Comparison of ENCODE assay signal across 9 cellular contexts in the genomic region with DNA sequence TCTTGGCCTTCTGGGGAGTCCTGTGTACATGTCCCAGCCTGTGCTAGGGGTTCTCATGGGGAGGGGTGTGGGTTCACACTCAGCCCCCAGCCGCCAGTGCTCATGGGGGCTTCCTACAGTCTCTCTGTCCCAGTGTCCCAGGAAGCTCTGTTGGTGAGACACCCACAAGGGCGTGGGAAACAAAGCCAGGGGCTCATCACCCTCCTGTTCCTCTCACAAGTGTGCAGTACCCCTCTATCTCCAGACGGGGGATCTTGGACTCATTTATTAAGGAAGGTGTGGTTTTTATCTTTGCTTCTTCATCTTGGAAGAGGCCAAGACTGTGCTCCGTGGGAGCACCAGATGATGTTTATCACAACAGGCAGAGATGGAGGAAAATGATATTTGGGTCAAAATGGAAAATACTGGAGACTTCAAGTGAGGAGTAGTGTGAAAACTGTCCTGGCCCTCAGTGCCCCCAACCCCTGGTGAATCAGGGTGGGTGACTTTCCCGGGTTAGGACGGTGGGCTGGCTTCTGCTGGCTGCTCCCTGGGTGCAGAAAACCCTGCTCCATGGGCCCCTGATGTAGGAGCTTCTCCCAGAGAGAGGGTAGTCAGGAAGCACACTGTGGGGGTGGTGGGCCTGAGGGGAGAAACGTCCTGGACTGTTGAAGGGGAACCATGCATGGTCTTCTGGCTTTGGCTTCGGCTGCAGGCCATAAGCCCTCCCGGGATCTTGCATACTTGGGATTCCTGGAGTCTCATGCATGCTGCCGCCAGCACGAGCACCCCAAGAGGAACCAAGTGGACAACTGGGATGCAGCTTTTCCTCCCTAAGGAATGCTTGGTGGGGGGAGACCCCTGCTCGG. TPM values are rescaled to one million over a fixed set of nuclear protein-coding genes. Genes with fewer than 3 reads are reported as not detected.
A peak's percentile ranks its signal among the peaks of the same experiment; 100 is the strongest.
DNase-seq lines count a peak whose midpoint lies in the region; ATAC-seq and TF ChIP-seq lines count a peak whose summit lies in the region.
"Had no signal": no experiment of that assay in that cellular context is flagged by ENCODE, and none has a peak within 500 bp of the region (broad histone marks: within the 10 kb centered on the region; RNA-seq: fewer than 3 reads in every experiment).

No MANE protein-coding gene starts in this region.

- H3K4me2 ChIP-seq in OCI-LY7 (ENCODE audit: low read length): no peak overlapping the region

- no peaks in the 10 kb centered on the region for H3K9me3 ChIP-seq in OCI-LY7 (ENCODE audit: low read length)

- H3K27me3 ChIP-seq in GM06990 (replicated peaks; ENCODE audit: control insufficient read depth, insufficient read depth, low read length): no peaks in the 10 kb centered on the region; the same call in 1 of the 2 replicates

- DNase-seq in A172 (ENCODE audit: low spot score): peak; percentile 71
- no peak for DNase-seq in GM06990 (ENCODE audit: extremely low read depth, insufficient read length)
- peak; percentile 70 for DNase-seq in OCI-LY7 (ENCODE audit: low spot score)
- DNase-seq in germinal center (ENCODE audit: low spot score): peak; percentile 35
- no peak for DNase-seq in effector CD8-positive, alpha-beta T cell (lab: John Stamatoyannopoulos, UW)

- POLR2A ChIA-PET in OCI-LY7 (lab: Charles Lee): no interaction called here

- no peak overlapping the region for H3K4me3 ChIP-seq in GM06990 (replicated peaks; ENCODE audit: low read depth, low read length)
- H3K4me3 ChIP-seq in OCI-LY7 (ENCODE audit: low read depth, low read length, poor library complexity, severe bottlenecking): no peak overlapping the region

- CTCF ChIA-PET in OCI-LY7 (lab: Charles Lee; ENCODE audit: unreplicated experiment): interaction anchor here (0.6 to 1.5 kb wide), 2 partner anchors 9 to 66 kb away, joined by 3 to 5 read pairs; no protein-coding TSS in a partner anchor

- no peaks in the 10 kb centered on the region for H3K79me2 ChIP-seq in OCI-LY7 (ENCODE audit: insufficient read depth, low read depth, low read length)

- no peaks in the 10 kb centered on the region for H3K4me1 ChIP-seq in OCI-LY7 (ENCODE audit: insufficient read depth, low read length, poor library complexity, severe bottlenecking)

- H3K27ac ChIP-seq in OCI-LY7 (ENCODE audit: low read depth, low read length, poor library complexity, severe bottlenecking): no peak overlapping the region
- H3K27ac ChIP-seq: epithelial cell of prostate had no signal

- ATAC-seq in GM19395 (IDR thresholded peaks at IDR 0.05; ENCODE audit: unreplicated experiment): no peak
- no peak for ATAC-seq in GM18907 (IDR thresholded peaks at IDR 0.05; ENCODE audit: unreplicated experiment)
- ATAC-seq in HG03045 (IDR thresholded peaks at IDR 0.05; ENCODE audit: unreplicated experiment): no peak

- H2AFZ ChIP-seq in OCI-LY7 (ENCODE audit: low read length): no peak overlapping the region; the same call in 1 of the 2 replicates

- no TSS peak for BruUV-seq in OCI-LY7 (replicated peaks; lab: Mats Ljungman, UMichigan)

- no peaks in the 10 kb centered on the region for H3K36me3 ChIP-seq in GM06990 (ENCODE audit: control insufficient read depth, insufficient read depth, low read length)
- H3K36me3 ChIP-seq in OCI-LY7 (ENCODE audit: insufficient read depth, low read length): no peaks in the 10 kb centered on the region

- intact Hi-C loops in OCI-LY7 (cut with micrococcal nuclease; ENCODE audit: unreplicated experiment): loop anchor here (1.0 to 10.0 kb wide), 3 partner anchors 51 to 309 kb away; partner anchors contain the start of gene FOXD1

- no peaks in the 10 kb centered on the region for H3K9me2 ChIP-seq in OCI-LY7 (ENCODE audit: insufficient read depth, low read length)

- H4K20me1 ChIP-seq in OCI-LY7 (ENCODE audit: insufficient read depth, low read length): no peaks in the 10 kb centered on the region

- peak; percentile 15 for TF ChIP-seq CTCF in GM06990 (IDR thresholded peaks at IDR 0.05; ENCODE audit: insufficient read depth, low read length, poor library complexity, severe bottlenecking)
- peak; percentile 80 for TF ChIP-seq CTCF in OCI-LY7 (conservative IDR thresholded peaks at IDR 0.05; ENCODE audit: low read length)

RNA-seq across cellular contexts. Expression of gene TMEM171, which starts 15.3 kb away (rescaled TPM):
- total RNA-seq in A172 (2014; rRNA removed; shearing (Covaris generic)): 15.7 and 23.5 TPM in 2 replicates
- not detected in 2 replicates for total RNA-seq in OCI-LY7 (2014; rRNA removed; shearing (Covaris generic))
- not detected in 2 replicates for total RNA-seq in OCI-LY7 (2022)

RNA-seq across cellular contexts. Expression of gene TMEM174, which starts 37.3 kb away (rescaled TPM):
- not detected in 2 replicates for total RNA-seq in A172 (2014; rRNA removed; shearing (Covaris generic))
- not detected in 2 replicates for total RNA-seq in OCI-LY7 (2014; rRNA removed; shearing (Covaris generic))
- total RNA-seq in OCI-LY7 (2022): 0.25 TPM in 1 of 2 replicates, not detected in the other

Comparison
In these comparisons a context has a peak if more than half of its experiments do, and no peak if none do; other contexts are left out.
1. DNase-seq: peak in A172 (single experiment), OCI-LY7 (single experiment) and germinal center (single experiment); none in GM06990 (single experiment) and effector CD8-positive, alpha-beta T cell (single experiment).
2. RNA of gene TMEM171, which starts 15.3 kb away (total RNA-seq): 15.7 to 23.5 TPM in A172; not detected in OCI-LY7; every median in the first group is over 10 times any median in the second.